In the genomic region with DNA sequence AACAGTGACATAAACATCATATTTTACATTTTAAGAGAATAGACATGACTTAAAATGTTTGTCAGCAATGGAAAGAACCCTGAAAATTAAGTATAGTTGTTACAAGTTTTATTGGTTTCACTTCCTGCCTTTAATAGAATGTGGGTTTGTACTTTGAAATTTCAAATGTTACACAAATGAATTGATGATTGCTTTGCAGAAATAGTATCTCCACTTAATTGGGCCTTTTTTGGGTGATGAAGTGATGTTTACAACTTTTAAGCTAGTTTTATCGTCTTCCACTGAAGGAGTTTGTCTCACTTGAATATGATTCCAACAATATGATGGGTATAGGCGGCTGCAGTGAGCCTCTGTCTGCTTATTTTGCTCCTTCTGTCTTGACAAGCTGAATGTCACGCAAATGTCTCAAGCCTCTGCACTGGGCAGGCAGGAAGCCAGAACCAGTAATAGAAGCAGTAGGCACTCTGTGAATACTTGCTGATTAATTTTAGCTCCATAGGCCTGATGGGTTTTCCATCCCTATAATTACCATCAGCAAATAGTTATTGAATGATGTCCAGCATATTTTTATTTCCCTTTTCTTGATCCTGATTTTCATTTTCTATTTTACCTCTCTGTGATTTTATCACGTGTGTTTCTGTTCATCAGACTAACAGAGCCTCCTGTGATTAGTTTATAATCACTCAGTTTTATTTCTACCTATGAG, we compare ENCODE assay signal across 10 cellular contexts. TPM values are rescaled to one million over a fixed set of nuclear protein-coding genes. Genes with fewer than 3 reads are reported as not detected.
DNase-seq lines count a peak whose midpoint lies in the region; ATAC-seq and TF ChIP-seq lines count a peak whose summit lies in the region.
"Had no signal": no experiment of that assay in that cellular context is flagged by ENCODE, and none has a peak within 500 bp of the region (broad histone marks: within the 10 kb centered on the region; RNA-seq: fewer than 3 reads in every experiment).

No MANE protein-coding gene starts in this region.

- no peaks in the 10 kb centered on the region for H3K9me3 Mint-ChIP-seq in activated T-cell treated with anti-CD3 and anti-CD28 coated beads, Interleukin-2, amount 50 U/mL, for 4 hours
- H3K9me3 Mint-ChIP-seq in neural progenitor cell: no peaks in the 10 kb centered on the region
- H3K9me3 Mint-ChIP-seq in mesothelial cell of epicardium: no peaks in the 10 kb centered on the region
- H3K9me3 Mint-ChIP-seq: nephron had no signal

- H3K79me2 ChIP-seq in KMS-11 (ENCODE audit: insufficient read depth, low read depth) (no peaks in the 10 kb centered on the region), neural progenitor cell (ENCODE audit: low read depth) (no peaks in the 10 kb centered on the region)

- H3K9me3 ChIP-seq in spleen: no peaks in the 10 kb centered on the region
- H3K9me3 ChIP-seq in neural progenitor cell (ENCODE audit: low read depth): no peaks in the 10 kb centered on the region
- H3K9me3 ChIP-seq: MG63 had no signal

- DNase-seq in activated T-cell treated with anti-CD3 and anti-CD28 coated beads, Interleukin-2, amount 50 U/mL, for 4 hours: no peak
- no peak for DNase-seq in activated T-cell treated with anti-CD3 and anti-CD28 coated beads, Interleukin-2, amount 50 U/mL, for 1 hour
- DNase-seq in spleen (no peak), neural progenitor cell (ENCODE audit: low spot score) (no peak), mesothelial cell of epicardium (ENCODE audit: low spot score in 2 of 2, unreplicated experiment in 2 of 2) (no peak), NCI-H446 treated with DMSO at 0.1 percent for 48 hours (lab: John Stamatoyannopoulos, UW) (no peak)
- DNase-seq: MG63 had no signal

- WGBS in spleen, 5 donors: 39 to 73% (median 61%) methylated on average over 4 of the region's 4 CpGs

- H3K27me3 ChIP-seq in KMS-11 (ENCODE audit: insufficient read depth, low read depth): no peaks in the 10 kb centered on the region
- no peaks in the 10 kb centered on the region for H3K27me3 ChIP-seq in spleen (replicated peaks in 1 of 7)
- no peaks in the 10 kb centered on the region for H3K27me3 ChIP-seq in neural progenitor cell
- H3K27me3 ChIP-seq: MG63 had no signal

- H2AFZ ChIP-seq in KMS-11 (ENCODE audit: low read depth): peak overlapping the region; percentile 21; the same call in 1 of the 2 replicates
- no peak overlapping the region for H2AFZ ChIP-seq in neural progenitor cell (replicated peaks)

- H3K27ac Mint-ChIP-seq in neural progenitor cell: no peak overlapping the region
- no peak overlapping the region for H3K27ac Mint-ChIP-seq in mesothelial cell of epicardium
- H3K27ac Mint-ChIP-seq: nephron had no signal

- TF ChIP-seq CTCF in KMS-11 (conservative IDR thresholded peaks at IDR 0.05; ENCODE audit: low read depth, low read length): no peak
- TF ChIP-seq CTCF in spleen (IDR thresholded peaks at IDR 0.05 in 8 of 11, conservative IDR thresholded peaks at IDR 0.05 in 3 of 11): no peak
- TF ChIP-seq CTCF in neural progenitor cell (IDR thresholded peaks at IDR 0.05): no peak
- no peak for TF ChIP-seq CTCF in mesothelial cell of epicardium (IDR thresholded peaks at IDR 0.05; ENCODE audit: unreplicated experiment)

- H3F3A ChIP-seq in neural progenitor cell (ENCODE audit: low read depth): no peaks in the 10 kb centered on the region

- H3K36me3 ChIP-seq in KMS-11 (ENCODE audit: insufficient read depth) (no peaks in the 10 kb centered on the region), spleen (no peaks in the 10 kb centered on the region), neural progenitor cell (no peaks in the 10 kb centered on the region)
- H3K36me3 ChIP-seq: MG63 had no signal

- no peak overlapping the region for H3K9ac ChIP-seq in KMS-11
- H3K9ac ChIP-seq in neural progenitor cell: no peak overlapping the region

- H3K4me3 Mint-ChIP-seq in activated T-cell treated with anti-CD3 and anti-CD28 coated beads, Interleukin-2, amount 50 U/mL, for 4 hours: peak overlapping the region; percentile 39
- H3K4me3 Mint-ChIP-seq in neural progenitor cell (no peak overlapping the region), mesothelial cell of epicardium (no peak overlapping the region)
- H3K4me3 Mint-ChIP-seq: nephron had no signal

- no peaks in the 10 kb centered on the region for H3K27me3 Mint-ChIP-seq in activated T-cell treated with anti-CD3 and anti-CD28 coated beads, Interleukin-2, amount 50 U/mL, for 4 hours (ENCODE audit: low read depth)
- H3K27me3 Mint-ChIP-seq in neural progenitor cell (ENCODE audit: insufficient read depth, low read depth): no peaks in the 10 kb centered on the region
- H3K27me3 Mint-ChIP-seq in mesothelial cell of epicardium (ENCODE audit: low read depth): no peaks in the 10 kb centered on the region

- H3K4me1 Mint-ChIP-seq in activated T-cell treated with anti-CD3 and anti-CD28 coated beads, Interleukin-2, amount 50 U/mL, for 4 hours (ENCODE audit: low read depth): peaks cover 49% of the 10 kb centered on the region
- no peaks in the 10 kb centered on the region for H3K4me1 Mint-ChIP-seq in neural progenitor cell
- peaks cover 19% of the 10 kb centered on the region for H3K4me1 Mint-ChIP-seq in mesothelial cell of epicardium

- H3K27ac ChIP-seq in KMS-11: no peak overlapping the region
- peak overlapping the region in 6 of 8 donors; percentile 4 to 54 (median 34) for H3K27ac ChIP-seq in spleen
- H3K27ac ChIP-seq in neural progenitor cell: no peak overlapping the region

- no peaks in the 10 kb centered on the region for H3K36me3 Mint-ChIP-seq in activated T-cell treated with anti-CD3 and anti-CD28 coated beads, Interleukin-2, amount 50 U/mL, for 4 hours (ENCODE audit: insufficient read depth)
- H3K36me3 Mint-ChIP-seq in neural progenitor cell: no peaks in the 10 kb centered on the region
- H3K36me3 Mint-ChIP-seq in mesothelial cell of epicardium: no peaks in the 10 kb centered on the region

- intact Hi-C loops in spleen (cut with DNase I; ENCODE audit: low total_unique reads): no loop called here

- H3K4me2 ChIP-seq in KMS-11: peak overlapping the region; percentile 3; the same call in 1 of the 2 replicates
- H3K4me2 ChIP-seq in neural progenitor cell: no peak overlapping the region

- H4K20me1 ChIP-seq in KMS-11 (ENCODE audit: insufficient read depth) (no peaks in the 10 kb centered on the region), neural progenitor cell (ENCODE audit: low read depth) (no peaks in the 10 kb centered on the region)

- ATAC-seq in activated T-cell treated with anti-CD3 and anti-CD28 coated beads, Interleukin-2, amount 50 U/mL, for 4 hours: no peak
- ATAC-seq in HG02588 (IDR thresholded peaks at IDR 0.05; ENCODE audit: unreplicated experiment): peak; percentile 70

- no peak for TF ChIP-seq POLR2A in spleen (IDR thresholded peaks at IDR 0.05)

- H3K4me1 ChIP-seq in KMS-11 (ENCODE audit: low read depth, poor library complexity, severe bottlenecking) (peaks cover 17% of the 10 kb centered on the region), spleen (peaks cover 6 to 33% (median 25%) of the 10 kb centered on the region in 6 donors), neural progenitor cell (no peaks in the 10 kb centered on the region)

- H3K4me3 ChIP-seq in KMS-11 (IDR thresholded peaks at IDR 0.05; ENCODE audit: insufficient read depth, low read depth, low read length): no peak overlapping the region
- H3K4me3 ChIP-seq in spleen: no peak overlapping the region
- H3K4me3 ChIP-seq in neural progenitor cell: no peak overlapping the region
- H3K4me3 ChIP-seq: MG63 had no signal

RNA-seq across cellular contexts. Expression of a gene that starts 10.6 kb away (rescaled TPM):
- total RNA-seq in activated T-cell treated with anti-CD3 and anti-CD28 coated beads, Interleukin-2, amount 50 U/mL, for 4 hours: 10 to 100 TPM; 40.2 to 53.3 (median 43.1) TPM
- total RNA-seq in spleen (10 to 100 TPM; 58.4 to 97.8 (median 85.0) TPM), neural progenitor cell (ENCODE audit: low replicate concordance) (0.17 and 0.37 TPM in 2 replicates), mesothelial cell of epicardium (29.2 to 35.3 TPM (median 34.5 TPM) in 3 replicates)
- 10 to 100 TPM; 18.2 to 23.2 (median 20.6) TPM for polyA plus RNA-seq in spleen

Comparison
In these comparisons a context has a peak if more than half of its experiments do, and no peak if none do; other contexts are left out.
1. H3K27ac ChIP-seq: peak in spleen (6 of 8); none in KMS-11 (single experiment) and neural progenitor cell (single experiment).
2. RNA of a gene that starts 10.6 kb away (total RNA-seq): 58.4 to 97.8 TPM in spleen, 40.2 to 53.3 TPM in activated T-cell treated with anti-CD3 and anti-CD28 coated beads, Interleukin-2, amount 50 U/mL, for 4 hours and 29.2 to 35.3 TPM in mesothelial cell of epicardium; 0.17 to 0.37 TPM in neural progenitor cell; every median in the first group is over 10 times any median in the second.